In the genomic region with DNA sequence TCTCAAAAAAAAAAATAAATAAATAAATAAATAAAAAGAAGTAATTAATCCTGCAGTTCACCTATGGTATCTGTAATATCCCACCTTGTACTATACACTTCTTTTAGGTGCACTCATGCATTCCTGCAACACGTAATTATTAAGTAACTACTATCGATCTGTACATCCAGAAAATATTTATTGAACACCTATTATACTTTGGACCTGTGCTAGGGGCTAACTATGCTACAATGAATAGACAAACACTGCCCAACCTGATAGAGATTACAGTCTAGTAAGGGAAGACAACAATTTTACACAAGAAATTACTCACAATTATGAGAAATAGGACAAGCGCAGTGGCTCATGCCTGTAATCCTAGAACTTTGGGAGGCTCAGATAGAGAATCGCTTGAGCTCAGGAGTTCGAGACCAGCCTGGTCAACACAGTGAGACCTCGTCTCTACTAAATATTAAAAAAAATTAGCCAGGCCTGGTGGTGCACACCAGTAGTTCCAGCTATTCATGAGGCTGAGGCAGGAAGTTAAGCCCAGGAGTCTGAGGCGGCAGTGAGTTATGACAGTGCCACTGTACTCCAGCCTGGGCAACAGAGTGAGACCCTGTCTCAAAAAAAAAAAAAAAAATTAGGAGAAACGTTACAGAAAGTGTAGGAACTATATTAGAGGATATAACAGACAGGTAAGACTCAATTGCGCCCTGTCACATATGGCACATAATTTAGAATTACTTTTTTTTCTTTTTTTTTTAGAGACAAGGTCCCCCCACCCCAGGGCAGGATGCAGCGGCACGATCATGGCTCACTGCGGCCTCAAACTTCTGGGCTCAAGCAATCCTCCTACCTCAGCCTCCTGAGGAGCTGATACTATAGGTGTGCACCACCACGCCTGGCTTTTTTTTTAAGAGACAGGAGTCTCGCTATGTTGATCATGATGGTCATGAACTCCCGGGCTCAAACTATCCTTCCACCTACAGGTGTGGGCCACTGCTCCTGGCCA, we compare ENCODE assay signal across 2 cellular contexts.
A peak's percentile ranks its signal among the peaks of the same experiment; 100 is the strongest.
TF ChIP-seq lines count a peak whose summit lies in the region.

No MANE protein-coding gene starts in this region.

TF ChIP-seq in HEK293, 187 proteins besides CTCF, POLR2A, EP300 and RAD21 (continued from another document):
- TF ChIP-seq, protein P1, sequence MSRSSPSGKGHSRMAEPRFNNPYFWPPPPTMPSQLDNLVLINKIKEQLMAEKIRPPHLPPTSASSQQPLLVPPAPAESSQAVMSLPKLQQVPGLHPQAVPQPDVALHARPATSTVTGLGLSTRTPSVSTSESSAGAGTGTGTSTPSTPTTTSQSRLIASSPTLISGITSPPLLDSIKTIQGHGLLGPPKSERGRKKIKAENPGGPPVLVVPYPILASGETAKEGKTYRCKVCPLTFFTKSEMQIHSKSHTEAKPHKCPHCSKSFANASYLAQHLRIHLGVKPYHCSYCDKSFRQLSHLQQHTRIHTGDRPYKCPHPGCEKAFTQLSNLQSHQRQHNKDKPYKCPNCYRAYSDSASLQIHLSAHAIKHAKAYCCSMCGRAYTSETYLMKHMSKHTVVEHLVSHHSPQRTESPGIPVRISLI (tag by site-specific recombination; IDR thresholded peaks at IDR 0.05): 0 out of 2 replicates have a peak, but pooled peaks have one; percentile 54
- TF ChIP-seq BCL11B (tag by site-specific recombination; IDR thresholded peaks at IDR 0.05; ENCODE audit: low read depth): no peak
- TF ChIP-seq, protein P2, sequence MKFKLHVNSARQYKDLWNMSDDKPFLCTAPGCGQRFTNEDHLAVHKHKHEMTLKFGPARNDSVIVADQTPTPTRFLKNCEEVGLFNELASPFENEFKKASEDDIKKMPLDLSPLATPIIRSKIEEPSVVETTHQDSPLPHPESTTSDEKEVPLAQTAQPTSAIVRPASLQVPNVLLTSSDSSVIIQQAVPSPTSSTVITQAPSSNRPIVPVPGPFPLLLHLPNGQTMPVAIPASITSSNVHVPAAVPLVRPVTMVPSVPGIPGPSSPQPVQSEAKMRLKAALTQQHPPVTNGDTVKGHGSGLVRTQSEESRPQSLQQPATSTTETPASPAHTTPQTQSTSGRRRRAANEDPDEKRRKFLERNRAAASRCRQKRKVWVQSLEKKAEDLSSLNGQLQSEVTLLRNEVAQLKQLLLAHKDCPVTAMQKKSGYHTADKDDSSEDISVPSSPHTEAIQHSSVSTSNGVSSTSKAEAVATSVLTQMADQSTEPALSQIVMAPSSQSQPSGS (tag by site-specific recombination; IDR thresholded peaks at IDR 0.05; ENCODE audit: low read depth): no peak
- no peak for TF ChIP-seq ZNF747 (tag by site-specific recombination; IDR thresholded peaks at IDR 0.05)
- peak; percentile 93 for TF ChIP-seq ZNF121 (tag by site-specific recombination; IDR thresholded peaks at IDR 0.05)
- TF ChIP-seq MYNN (tag by site-specific recombination; IDR thresholded peaks at IDR 0.05; ENCODE audit: borderline replicate concordance): no peak

TF ChIP-seq in WTC11, 78 proteins besides CTCF, POLR2A, EP300 and RAD21 (continued from another document):
- TF ChIP-seq, protein P3, sequence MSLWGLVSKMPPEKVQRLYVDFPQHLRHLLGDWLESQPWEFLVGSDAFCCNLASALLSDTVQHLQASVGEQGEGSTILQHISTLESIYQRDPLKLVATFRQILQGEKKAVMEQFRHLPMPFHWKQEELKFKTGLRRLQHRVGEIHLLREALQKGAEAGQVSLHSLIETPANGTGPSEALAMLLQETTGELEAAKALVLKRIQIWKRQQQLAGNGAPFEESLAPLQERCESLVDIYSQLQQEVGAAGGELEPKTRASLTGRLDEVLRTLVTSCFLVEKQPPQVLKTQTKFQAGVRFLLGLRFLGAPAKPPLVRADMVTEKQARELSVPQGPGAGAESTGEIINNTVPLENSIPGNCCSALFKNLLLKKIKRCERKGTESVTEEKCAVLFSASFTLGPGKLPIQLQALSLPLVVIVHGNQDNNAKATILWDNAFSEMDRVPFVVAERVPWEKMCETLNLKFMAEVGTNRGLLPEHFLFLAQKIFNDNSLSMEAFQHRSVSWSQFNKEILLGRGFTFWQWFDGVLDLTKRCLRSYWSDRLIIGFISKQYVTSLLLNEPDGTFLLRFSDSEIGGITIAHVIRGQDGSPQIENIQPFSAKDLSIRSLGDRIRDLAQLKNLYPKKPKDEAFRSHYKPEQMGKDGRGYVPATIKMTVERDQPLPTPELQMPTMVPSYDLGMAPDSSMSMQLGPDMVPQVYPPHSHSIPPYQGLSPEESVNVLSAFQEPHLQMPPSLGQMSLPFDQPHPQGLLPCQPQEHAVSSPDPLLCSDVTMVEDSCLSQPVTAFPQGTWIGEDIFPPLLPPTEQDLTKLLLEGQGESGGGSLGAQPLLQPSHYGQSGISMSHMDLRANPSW (CRISPR knock-in tag; conservative IDR thresholded peaks at IDR 0.05; ENCODE audit: low read depth): no peak
- TF ChIP-seq, protein P4, sequence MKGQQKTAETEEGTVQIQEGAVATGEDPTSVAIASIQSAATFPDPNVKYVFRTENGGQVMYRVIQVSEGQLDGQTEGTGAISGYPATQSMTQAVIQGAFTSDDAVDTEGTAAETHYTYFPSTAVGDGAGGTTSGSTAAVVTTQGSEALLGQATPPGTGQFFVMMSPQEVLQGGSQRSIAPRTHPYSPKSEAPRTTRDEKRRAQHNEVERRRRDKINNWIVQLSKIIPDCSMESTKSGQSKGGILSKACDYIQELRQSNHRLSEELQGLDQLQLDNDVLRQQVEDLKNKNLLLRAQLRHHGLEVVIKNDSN (CRISPR knock-in tag; IDR thresholded peaks at IDR 0.05): no peak
- TF ChIP-seq OVOL2 (CRISPR knock-in tag; IDR thresholded peaks at IDR 0.05; ENCODE audit: borderline replicate concordance) (no peak), GTF2I (CRISPR knock-in tag; conservative IDR thresholded peaks at IDR 0.05) (no peak), MXD4 (CRISPR knock-in tag; IDR thresholded peaks at IDR 0.05; ENCODE audit: borderline replicate concordance) (no peak), ZNF423 (CRISPR knock-in tag; IDR thresholded peaks at IDR 0.05) (no peak), CREB1 (CRISPR knock-in tag; IDR thresholded peaks at IDR 0.05) (no peak), MYBL2 (CRISPR knock-in tag; IDR thresholded peaks at IDR 0.05) (no peak), SP1 (CRISPR knock-in tag; conservative IDR thresholded peaks at IDR 0.05) (no peak)
- TF ChIP-seq, protein P5, sequence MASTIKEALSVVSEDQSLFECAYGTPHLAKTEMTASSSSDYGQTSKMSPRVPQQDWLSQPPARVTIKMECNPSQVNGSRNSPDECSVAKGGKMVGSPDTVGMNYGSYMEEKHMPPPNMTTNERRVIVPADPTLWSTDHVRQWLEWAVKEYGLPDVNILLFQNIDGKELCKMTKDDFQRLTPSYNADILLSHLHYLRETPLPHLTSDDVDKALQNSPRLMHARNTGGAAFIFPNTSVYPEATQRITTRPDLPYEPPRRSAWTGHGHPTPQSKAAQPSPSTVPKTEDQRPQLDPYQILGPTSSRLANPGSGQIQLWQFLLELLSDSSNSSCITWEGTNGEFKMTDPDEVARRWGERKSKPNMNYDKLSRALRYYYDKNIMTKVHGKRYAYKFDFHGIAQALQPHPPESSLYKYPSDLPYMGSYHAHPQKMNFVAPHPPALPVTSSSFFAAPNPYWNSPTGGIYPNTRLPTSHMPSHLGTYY (CRISPR knock-in tag; IDR thresholded peaks at IDR 0.05): no peak
- TF ChIP-seq, protein P6, sequence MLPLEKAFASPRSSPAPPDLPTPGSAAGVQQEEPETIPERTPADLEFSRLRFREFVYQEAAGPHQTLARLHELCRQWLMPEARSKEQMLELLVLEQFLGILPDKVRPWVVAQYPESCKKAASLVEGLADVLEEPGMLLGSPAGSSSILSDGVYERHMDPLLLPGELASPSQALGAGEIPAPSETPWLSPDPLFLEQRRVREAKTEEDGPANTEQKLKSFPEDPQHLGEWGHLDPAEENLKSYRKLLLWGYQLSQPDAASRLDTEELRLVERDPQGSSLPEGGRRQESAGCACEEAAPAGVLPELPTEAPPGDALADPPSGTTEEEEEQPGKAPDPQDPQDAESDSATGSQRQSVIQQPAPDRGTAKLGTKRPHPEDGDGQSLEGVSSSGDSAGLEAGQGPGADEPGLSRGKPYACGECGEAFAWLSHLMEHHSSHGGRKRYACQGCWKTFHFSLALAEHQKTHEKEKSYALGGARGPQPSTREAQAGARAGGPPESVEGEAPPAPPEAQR (CRISPR knock-in tag; IDR thresholded peaks at IDR 0.05): no peak
- TF ChIP-seq, protein P7, sequence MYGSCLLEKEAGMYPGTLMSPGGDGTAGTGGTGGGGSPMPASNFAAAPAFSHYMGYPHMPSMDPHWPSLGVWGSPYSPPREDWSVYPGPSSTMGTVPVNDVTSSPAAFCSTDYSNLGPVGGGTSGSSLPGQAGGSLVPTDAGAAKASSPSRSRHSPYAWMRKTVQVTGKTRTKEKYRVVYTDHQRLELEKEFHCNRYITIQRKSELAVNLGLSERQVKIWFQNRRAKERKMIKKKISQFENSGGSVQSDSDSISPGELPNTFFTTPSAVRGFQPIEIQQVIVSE (CRISPR knock-in tag; IDR thresholded peaks at IDR 0.05; ENCODE audit: borderline replicate concordance): no peak
- TF ChIP-seq, protein P8, sequence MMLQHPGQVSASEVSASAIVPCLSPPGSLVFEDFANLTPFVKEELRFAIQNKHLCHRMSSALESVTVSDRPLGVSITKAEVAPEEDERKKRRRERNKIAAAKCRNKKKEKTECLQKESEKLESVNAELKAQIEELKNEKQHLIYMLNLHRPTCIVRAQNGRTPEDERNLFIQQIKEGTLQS (CRISPR knock-in tag; conservative IDR thresholded peaks at IDR 0.05): no peak
